Comparison of ENCODE assay signal across 1 cellular context in genomic region chr19:8075158-8076086, GRCh38.
A peak's percentile ranks its signal among the peaks of the same experiment; 100 is the strongest.
TF ChIP-seq lines count a peak whose summit lies in the region.

No MANE protein-coding gene starts in this region.

TF ChIP-seq in HepG2, 621 proteins besides CTCF, POLR2A, EP300 and RAD21:
- TF ChIP-seq ZNF768 (CRISPR knock-in tag; IDR thresholded peaks at IDR 0.05): peak; percentile 93
- TF ChIP-seq MTF2 (CRISPR knock-in tag; IDR thresholded peaks at IDR 0.05; ENCODE audit: borderline replicate concordance): no peak
- 0 out of 2 replicates have a peak, but pooled peaks have one; percentile 54 for TF ChIP-seq HNRNPL (IDR thresholded peaks at IDR 0.05; ENCODE audit: low read depth, low read length)
- TF ChIP-seq ZMYM3 (CRISPR knock-in tag; IDR thresholded peaks at IDR 0.05): peak; percentile 59
